In genomic region chr13:28099396-28100148, GRCh38 we compare ENCODE assay signal across 9 cellular contexts. TPM values are rescaled to one million over a fixed set of nuclear protein-coding genes. Genes with fewer than 3 reads are reported as not detected.
A peak's percentile ranks its signal among the peaks of the same experiment; 100 is the strongest.
DNase-seq lines count a peak whose midpoint lies in the region; ATAC-seq, FAIRE-seq and TF ChIP-seq lines count a peak whose summit lies in the region.
"Had no signal": no experiment of that assay in that cellular context is flagged by ENCODE, and none has a peak within 500 bp of the region (broad histone marks: within the 10 kb centered on the region; RNA-seq: fewer than 3 reads in every experiment).

No MANE protein-coding gene starts in this region.

- 8% methylated on average over 35 of the region's 35 CpGs for WGBS in HUES64

- H3K27me3 ChIP-seq in Caco-2 (replicated peaks; ENCODE audit: control insufficient read depth, insufficient read depth, low read length) = no peaks in the 10 kb centered on the region
- H3K27me3 ChIP-seq in HUES64 (ENCODE audit: insufficient read depth, low read length) = peaks cover 70% of the 10 kb centered on the region
- H3K27me3 ChIP-seq in dorsolateral prefrontal cortex = peaks cover 0 to 88% (median 64%) of the 10 kb centered on the region in 45 donors

- TF ChIP-seq CTCF in Caco-2 (IDR thresholded peaks at IDR 0.05; ENCODE audit: insufficient read depth in 1 of 2, low read depth in 1 of 2, low read length in 1 of 2, severe bottlenecking in 1 of 2, unreplicated experiment in 1 of 2) (no peak), dorsolateral prefrontal cortex (IDR thresholded peaks at IDR 0.05 in 54 of 56, conservative IDR thresholded peaks at IDR 0.05 in 2 of 56; ENCODE audit: low read depth in 1 of 56, partially characterized antibody in 56 of 56) (no peak), neural crest cell (conservative IDR thresholded peaks at IDR 0.05) (no peak)

- CTCF ChIA-PET in Caco-2 (lab: Charles Lee) = no interaction called here

- no peaks in the 10 kb centered on the region for H3K9me3 ChIP-seq in Caco-2
- no peaks in the 10 kb centered on the region for H3K9me3 ChIP-seq in HUES64 (ENCODE audit: insufficient read depth, low read depth, low read length)

- H3K9me3 Mint-ChIP-seq in Caco-2 (ENCODE audit: unreplicated experiment) (no peaks in the 10 kb centered on the region), neural crest cell (no peaks in the 10 kb centered on the region)

- no peaks in the 10 kb centered on the region for H3K4me1 Mint-ChIP-seq in Caco-2 (ENCODE audit: low read depth, unreplicated experiment)
- H3K4me1 Mint-ChIP-seq in neural crest cell = peaks cover 10% of the 10 kb centered on the region

- H3K4me1 ChIP-seq in Caco-2 = no peaks in the 10 kb centered on the region
- H3K4me1 ChIP-seq in HUES64 (ENCODE audit: insufficient read depth, low read length) = peaks cover 6% of the 10 kb centered on the region

- no peak for TF ChIP-seq POLR2A in GM12891 (IDR thresholded peaks at IDR 0.05; ENCODE audit: low read depth, low read length)

- no peak for FAIRE-seq in GM12891 (lab: Jason Lieb, UNC)
- no peak for FAIRE-seq in frontal cortex (lab: Jason Lieb, UNC)

- no TSS peak for BruUV-seq in Caco-2 (replicated peaks; lab: Mats Ljungman, UMichigan)

- peak overlapping the region; percentile 70 for H3K9ac ChIP-seq in HUES64 (ENCODE audit: low read depth, low read length)

- no peak for ATAC-seq in HG02623 (IDR thresholded peaks at IDR 0.05; ENCODE audit: unreplicated experiment)
- no peak for ATAC-seq in HG03108 (IDR thresholded peaks at IDR 0.05; ENCODE audit: unreplicated experiment)

- peak overlapping the region; percentile 35 for H3K4me3 ChIP-seq in Caco-2 (ENCODE audit: low read depth, low read length)
- peak overlapping the region; percentile 59 for H3K4me3 ChIP-seq in HUES64 (ENCODE audit: low read length)
- H3K4me3 ChIP-seq in dorsolateral prefrontal cortex = peak overlapping the region in 58 of 59 donors; percentile 29 to 73 (median 50)

- H3K36me3 ChIP-seq in Caco-2 (ENCODE audit: control insufficient read depth, insufficient read depth, low read length) = no peaks in the 10 kb centered on the region
- no peaks in the 10 kb centered on the region for H3K36me3 ChIP-seq in HUES64 (ENCODE audit: insufficient read depth, low read length)

- H3K27me3 Mint-ChIP-seq in Caco-2 (ENCODE audit: insufficient read depth, unreplicated experiment) = peaks cover 28% of the 10 kb centered on the region
- H3K27me3 Mint-ChIP-seq in neural crest cell (ENCODE audit: low read depth) = peaks cover 95% of the 10 kb centered on the region

- no peak overlapping the region for H3K27ac ChIP-seq in HUES64 (ENCODE audit: low read depth, low read length)
- H3K27ac ChIP-seq in dorsolateral prefrontal cortex = peak overlapping the region in 1 of 59 donors; percentile 73

- no peak for DNase-seq in Caco-2
- DNase-seq in dorsolateral prefrontal cortex = peak in 1 of 10 donors; percentile 45
- no peak for DNase-seq in neural crest cell (ENCODE audit: low read depth, low spot score)
- DNase-seq in GM12891 (ENCODE audit: insufficient read length, low spot score) = no peak
- DNase-seq in frontal cortex (ENCODE audit: low spot score in 2 of 2) = no peak

- POLR2A ChIA-PET in Caco-2 (lab: Charles Lee) = no interaction called here

- H3K27ac Mint-ChIP-seq in Caco-2 (ENCODE audit: unreplicated experiment) (no peak overlapping the region), neural crest cell (ENCODE audit: unreplicated experiment) (no peak overlapping the region)

- H3K36me3 Mint-ChIP-seq in Caco-2 (ENCODE audit: insufficient read depth, unreplicated experiment) (no peaks in the 10 kb centered on the region), neural crest cell (ENCODE audit: low read depth) (peaks cover 3% of the 10 kb centered on the region)

- intact Hi-C loops in Caco-2 (cut with micrococcal nuclease; ENCODE audit: unreplicated experiment) = no loop called here
- intact Hi-C loops in dorsolateral prefrontal cortex (cut with DNase I) = no loop called here

- H3K4me3 Mint-ChIP-seq in Caco-2 (ENCODE audit: unreplicated experiment) (peak overlapping the region; percentile 74), neural crest cell (peak overlapping the region; percentile 80)

TF ChIP-seq in GM12891, 5 proteins besides CTCF, POLR2A, EP300 and RAD21:
- TF ChIP-seq POLR2AphosphoS5 (IDR thresholded peaks at IDR 0.05; ENCODE audit: low read depth, low read length) (no peak), TAF1 (IDR thresholded peaks at IDR 0.05; ENCODE audit: low read depth, low read length) (no peak), POU2F2 (IDR thresholded peaks at IDR 0.05; ENCODE audit: low read depth, low read length) (no peak), PAX5 (IDR thresholded peaks at IDR 0.05; ENCODE audit: insufficient read depth, low read length, severe bottlenecking) (no peak), SPI1 (IDR thresholded peaks at IDR 0.05; ENCODE audit: low read depth, low read length) (no peak)

RNA-seq across cellular contexts. Expression of gene FLT3, which starts 0.8 kb away (rescaled TPM):
- 0.09 TPM in 1 of 2 replicates, not detected in the other for total RNA-seq in Caco-2 (2022)
- polyA plus RNA-seq in HUES64 (2013, experiment 1 of 2) = 0.35 TPM
- polyA plus RNA-seq in HUES64 (2013, experiment 2 of 2) = 0.13 TPM
- total RNA-seq in dorsolateral prefrontal cortex = 10 to 100 TPM in 1 of 120 experiments, 1 to 10 TPM in 114, under 1 TPM in 5; 0.53 to 10.1 (median 2.4) TPM
- total RNA-seq in neural crest cell = not detected in 2 replicates
- polyA plus RNA-seq in GM12891 (2012; ENCODE audit: low read depth, missing spikeins) = 0.15 TPM
- total RNA-seq in frontal cortex = 3.7 TPM
- total RNA-seq: HT1080 had no signal

RNA-seq across cellular contexts. Expression of gene PAN3, which starts 38.8 kb away (rescaled TPM):
- total RNA-seq in Caco-2 (2022) (37.5 and 38.4 TPM in 2 replicates), dorsolateral prefrontal cortex (10 to 100 TPM; 24.5 to 43.6 (median 33.5) TPM), neural crest cell (33.6 and 34.0 TPM in 2 replicates), frontal cortex (41.6 TPM)
- polyA plus RNA-seq in HUES64 (2013, experiment 1 of 2) = 17.2 TPM
- 16.7 TPM for polyA plus RNA-seq in HUES64 (2013, experiment 2 of 2)
- polyA plus RNA-seq in GM12891 (2012; ENCODE audit: low read depth, missing spikeins) = 9.5 TPM
